ENCODE assay signal across 9 cellular contexts in the genomic region with DNA sequence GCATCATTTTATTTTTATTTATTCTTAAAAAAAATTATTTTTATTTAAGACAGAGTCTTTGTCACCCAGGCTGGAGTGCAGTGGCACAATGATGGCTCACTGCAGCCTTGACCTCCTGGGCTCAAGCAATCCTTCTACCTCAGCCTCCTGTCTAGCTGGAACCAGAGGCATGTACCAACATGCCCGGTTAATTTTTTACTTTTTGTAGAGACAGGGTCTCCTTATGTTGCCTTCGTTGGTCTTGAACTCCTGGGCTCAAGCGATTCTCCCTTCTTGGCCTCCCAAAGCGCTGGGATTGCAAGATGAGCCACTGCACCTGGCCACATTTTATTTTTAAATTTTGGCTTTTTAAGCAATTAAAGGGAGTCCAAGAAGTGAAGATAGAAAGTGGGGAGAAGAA. TPM values are rescaled to one million over a fixed set of nuclear protein-coding genes. Genes with fewer than 3 reads are reported as not detected.
"Had no signal": no experiment of that assay in that cellular context is flagged by ENCODE, and none has a peak within 500 bp of the region (broad histone marks: within the 10 kb centered on the region; RNA-seq: fewer than 3 reads in every experiment).

No MANE protein-coding gene starts in this region.

- H3K4me3 ChIP-seq: GM12878 had no signal

- FAIRE-seq: G401.6, GM12878, GM12891, GM12892, GM18507, GM19239 had no signal

- DNase-seq: GDM1, GF-D8 had no signal

- ATAC-seq: GM12878 had no signal

RNA-seq across cellular contexts. Expression of gene TTC6, which starts 21.4 kb away (rescaled TPM):
- total RNA-seq: G401, GM12878 had no signal
- polyA plus RNA-seq: GM12878 had no signal

RNA-seq across cellular contexts. Expression of gene FOXA1, which starts 21.8 kb away (rescaled TPM):
- total RNA-seq: G401 had no signal
